In the genomic region with DNA sequence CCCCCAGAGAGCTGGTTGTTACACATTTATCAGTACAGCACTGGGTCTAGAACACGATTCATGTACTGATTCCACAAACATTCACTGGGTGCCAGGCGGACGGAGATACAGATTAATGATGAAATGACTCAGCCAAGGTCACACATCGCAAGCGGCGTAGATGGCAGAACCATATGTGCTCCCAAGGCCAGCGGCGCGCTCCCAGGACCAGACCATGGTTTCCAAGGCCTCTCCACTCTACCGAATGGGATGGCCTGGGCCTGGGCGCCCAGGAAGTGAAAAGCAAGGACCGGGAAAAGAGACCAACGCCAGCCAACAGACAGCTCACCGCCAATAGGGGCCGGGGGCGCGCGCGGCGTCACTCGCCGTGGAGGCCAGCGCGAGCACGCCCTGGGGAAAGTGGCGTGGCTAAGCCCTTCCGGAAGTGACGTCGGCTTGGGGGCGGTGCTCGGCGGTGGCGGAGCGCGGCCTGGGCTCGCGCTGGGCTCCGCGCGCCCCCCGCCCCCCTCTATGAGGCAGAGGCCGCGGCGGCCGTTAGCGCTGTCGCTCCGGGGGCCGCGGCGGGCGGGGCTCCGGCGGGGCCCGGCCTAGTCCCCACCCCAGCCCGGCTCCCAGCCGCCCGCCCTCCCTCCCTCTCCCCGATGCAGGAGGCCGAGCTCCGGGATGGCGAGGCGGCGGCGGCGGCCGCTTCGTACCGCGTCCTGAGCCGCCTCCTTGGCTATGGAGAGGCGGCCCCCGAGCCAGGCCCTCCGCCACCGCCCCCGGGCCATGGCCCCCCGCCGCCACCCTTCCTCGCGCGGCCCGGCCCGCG, we compare ENCODE assay signal across 1 cellular context.
TF ChIP-seq lines count a peak whose summit lies in the region.

SOCS7 (plus strand) TSS at position 433 of the 811 bp plus-strand sequence; CDS start at position 642, 209 bp downstream.

TF ChIP-seq in A549, 52 proteins besides CTCF, POLR2A, EP300 and RAD21 (continued from another document):
- TF ChIP-seq MAZ (IDR thresholded peaks at IDR 0.05; ENCODE audit: borderline replicate concordance, low read depth, low read length) (no peak), MAX (IDR thresholded peaks at IDR 0.05) (peak; percentile 83), PHF8 (IDR thresholded peaks at IDR 0.05; ENCODE audit: borderline replicate concordance, low read depth) (peak; percentile 99), REST (IDR thresholded peaks at IDR 0.05) (peak; percentile 86), ESRRA (IDR thresholded peaks at IDR 0.05; ENCODE audit: borderline replicate concordance, low read length) (no peak), NPAS2 (CRISPR knock-in tag; IDR thresholded peaks at IDR 0.05; ENCODE audit: borderline replicate concordance) (no peak), HMGXB4 (CRISPR knock-in tag; IDR thresholded peaks at IDR 0.05; ENCODE audit: borderline replicate concordance) (no peak), TP53 (CRISPR knock-in tag; IDR thresholded peaks at IDR 0.05) (no peak), NR3C1 (IDR thresholded peaks at IDR 0.05) (no peak), RNF2 (IDR thresholded peaks at IDR 0.05; ENCODE audit: borderline replicate concordance, low read depth) (no peak), JUNB (IDR thresholded peaks at IDR 0.05) (no peak), ZFP36 (IDR thresholded peaks at IDR 0.05; ENCODE audit: borderline replicate concordance, partially characterized antibody) (no peak), FOSB (CRISPR knock-in tag; IDR thresholded peaks at IDR 0.05) (no peak), CBX2 (IDR thresholded peaks at IDR 0.05; ENCODE audit: borderline replicate concordance, low read depth) (no peak), KDM5A (IDR thresholded peaks at IDR 0.05) (no peak), MYC (IDR thresholded peaks at IDR 0.05; ENCODE audit: borderline replicate concordance, low read length) (peak; percentile 90), CBX8 (IDR thresholded peaks at IDR 0.05) (no peak), CHD4 (IDR thresholded peaks at IDR 0.05; ENCODE audit: borderline replicate concordance) (no peak), SREBF2 (IDR thresholded peaks at IDR 0.05) (no peak), BHLHE40 (IDR thresholded peaks at IDR 0.05; ENCODE audit: low read depth, low read length) (no peak), HOXB5 (CRISPR knock-in tag; IDR thresholded peaks at IDR 0.05) (peak; percentile 55; the same call in 1 of the 2 replicates), GATA3 (IDR thresholded peaks at IDR 0.05; ENCODE audit: borderline replicate concordance) (no peak), CHD2 (IDR thresholded peaks at IDR 0.05; ENCODE audit: low read length, partially characterized antibody) (no peak)
- TF ChIP-seq, protein P1, sequence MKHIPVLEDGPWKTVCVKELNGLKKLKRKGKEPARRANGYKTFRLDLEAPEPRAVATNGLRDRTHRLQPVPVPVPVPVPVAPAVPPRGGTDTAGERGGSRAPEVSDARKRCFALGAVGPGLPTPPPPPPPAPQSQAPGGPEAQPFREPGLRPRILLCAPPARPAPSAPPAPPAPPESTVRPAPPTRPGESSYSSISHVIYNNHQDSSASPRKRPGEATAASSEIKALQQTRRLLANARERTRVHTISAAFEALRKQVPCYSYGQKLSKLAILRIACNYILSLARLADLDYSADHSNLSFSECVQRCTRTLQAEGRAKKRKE (CRISPR knock-in tag; IDR thresholded peaks at IDR 0.05; ENCODE audit: low read depth): no peak
